1 cellular context compared by ENCODE assay signal in the genomic region with DNA sequence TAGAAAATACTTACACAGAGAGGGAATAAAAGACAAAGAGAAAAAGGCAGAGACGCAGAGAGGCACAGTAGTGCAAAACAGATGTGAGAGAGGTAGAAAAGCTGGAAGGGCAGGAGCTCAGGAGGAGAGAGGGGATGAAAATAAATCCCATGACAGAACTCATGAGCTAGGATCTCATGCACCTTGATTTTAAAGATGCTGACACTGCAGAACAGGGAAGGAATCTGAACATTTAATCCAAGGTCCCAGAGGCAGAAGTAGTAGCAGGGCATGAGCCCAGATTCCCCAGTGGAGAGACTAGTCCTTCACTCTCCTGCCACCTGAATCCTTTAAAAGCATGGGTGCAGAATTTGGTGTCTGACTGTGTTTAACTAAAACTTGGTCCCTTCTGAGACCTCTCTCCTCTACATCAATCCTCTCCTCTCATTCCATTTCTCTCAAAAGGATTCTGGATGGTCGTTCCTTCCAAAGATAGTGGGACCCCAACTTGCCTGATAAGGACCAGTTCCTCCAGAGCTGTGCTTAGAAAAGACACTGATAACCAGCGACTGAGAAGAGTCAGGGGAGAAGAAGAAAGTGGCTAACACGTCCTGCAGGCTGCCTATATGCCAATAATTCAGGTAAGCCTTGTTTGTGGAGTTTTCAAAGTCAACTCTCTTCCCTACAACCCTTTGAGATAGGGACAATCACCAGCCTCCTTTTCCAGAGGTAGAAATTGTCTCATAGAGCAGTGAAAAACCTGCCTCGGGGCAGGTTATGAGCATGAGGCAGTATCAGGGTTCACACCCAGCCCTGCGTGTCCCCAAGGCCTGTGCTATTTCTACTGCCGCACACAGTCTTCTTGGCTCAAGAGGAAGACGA.
TF ChIP-seq lines count a peak whose summit lies in the region.

No MANE protein-coding gene starts in this region.

TF ChIP-seq in K562, 482 proteins besides CTCF, POLR2A, EP300 and RAD21 (continued from another document and continues in another):
- TF ChIP-seq ZBTB7A (IDR thresholded peaks at IDR 0.05; ENCODE audit: borderline replicate concordance, control insufficient read depth, low read depth, low read length) (no peak), ZNF445 (CRISPR knock-in tag; IDR thresholded peaks at IDR 0.05; ENCODE audit: low read depth) (no peak), NR2F6 (CRISPR knock-in tag; IDR thresholded peaks at IDR 0.05) (no peak), POLR2H (tag; IDR thresholded peaks at IDR 0.05; ENCODE audit: low read depth) (no peak), ZNF79 (CRISPR knock-in tag; IDR thresholded peaks at IDR 0.05; ENCODE audit: low read depth) (no peak), NR2C1 (IDR thresholded peaks at IDR 0.05) (no peak), NR2C1 (tag; IDR thresholded peaks at IDR 0.05) (no peak), SMARCC2 (IDR thresholded peaks at IDR 0.05; ENCODE audit: low read depth) (no peak), ZNF347 (CRISPR knock-in tag; IDR thresholded peaks at IDR 0.05; ENCODE audit: low read depth) (no peak), TOE1 (IDR thresholded peaks at IDR 0.05; ENCODE audit: borderline replicate concordance) (no peak), TOE1 (CRISPR knock-in tag; IDR thresholded peaks at IDR 0.05; ENCODE audit: borderline replicate concordance, low read depth) (no peak), HCFC1 (IDR thresholded peaks at IDR 0.05; ENCODE audit: low read depth, low read length) (no peak), TEAD2 (tag; IDR thresholded peaks at IDR 0.05) (no peak), MCM7 (IDR thresholded peaks at IDR 0.05) (no peak), DIDO1 (tag; IDR thresholded peaks at IDR 0.05; ENCODE audit: low read depth) (no peak), SNIP1 (IDR thresholded peaks at IDR 0.05; ENCODE audit: low read depth) (no peak), TSC22D4 (tag; IDR thresholded peaks at IDR 0.05) (no peak), TAF7 (tag; IDR thresholded peaks at IDR 0.05) (no peak), ZNF77 (CRISPR knock-in tag; IDR thresholded peaks at IDR 0.05) (no peak), DNMT1 (IDR thresholded peaks at IDR 0.05) (no peak), L3MBTL2 (IDR thresholded peaks at IDR 0.05) (peak; percentile 84), SREBF1 (IDR thresholded peaks at IDR 0.05; ENCODE audit: borderline replicate concordance, low read depth, low read length) (no peak), TCFL5 (CRISPR knock-in tag; conservative IDR thresholded peaks at IDR 0.05) (no peak), ZBTB17 (CRISPR knock-in tag; IDR thresholded peaks at IDR 0.05) (no peak), GTF2E2 (tag; IDR thresholded peaks at IDR 0.05) (no peak), RBM22 (IDR thresholded peaks at IDR 0.05; ENCODE audit: low read depth, low read length, poor library complexity, severe bottlenecking) (no peak), HDGF (IDR thresholded peaks at IDR 0.05) (no peak), HNRNPK (IDR thresholded peaks at IDR 0.05; ENCODE audit: low read depth, low read length, poor library complexity, severe bottlenecking) (no peak), ZBTB8A (IDR thresholded peaks at IDR 0.05; ENCODE audit: partially characterized antibody) (no peak), ATF1 (CRISPR knock-in tag; IDR thresholded peaks at IDR 0.05) (no peak), ATF1 (tag; IDR thresholded peaks at IDR 0.05) (no peak), BDP1 (IDR thresholded peaks at IDR 0.05; ENCODE audit: insufficient read depth, insufficient read length) (no peak), FOXM1 (IDR thresholded peaks at IDR 0.05; ENCODE audit: low read depth) (no peak), FOXM1 (CRISPR knock-in tag; IDR thresholded peaks at IDR 0.05; ENCODE audit: low read depth) (no peak), ZNF134 (CRISPR knock-in tag; conservative IDR thresholded peaks at IDR 0.05) (peak; percentile 21; the same call in 1 of the 2 replicates), FIP1L1 (IDR thresholded peaks at IDR 0.05; ENCODE audit: low read depth, low read length, poor library complexity, severe bottlenecking) (no peak), TRIM24 (IDR thresholded peaks at IDR 0.05) (no peak), FOXK2 (conservative IDR thresholded peaks at IDR 0.05 in 1 of 2, IDR thresholded peaks at IDR 0.05 in 1 of 2; ENCODE audit: low read depth in 2 of 2) (no peak), ELF2 (CRISPR knock-in tag; IDR thresholded peaks at IDR 0.05) (no peak), POLR2B (IDR thresholded peaks at IDR 0.05; ENCODE audit: low read depth, partially characterized antibody) (no peak), ESRRA (IDR thresholded peaks at IDR 0.05; ENCODE audit: borderline replicate concordance, low read depth) (no peak)
- TF ChIP-seq, protein P1, sequence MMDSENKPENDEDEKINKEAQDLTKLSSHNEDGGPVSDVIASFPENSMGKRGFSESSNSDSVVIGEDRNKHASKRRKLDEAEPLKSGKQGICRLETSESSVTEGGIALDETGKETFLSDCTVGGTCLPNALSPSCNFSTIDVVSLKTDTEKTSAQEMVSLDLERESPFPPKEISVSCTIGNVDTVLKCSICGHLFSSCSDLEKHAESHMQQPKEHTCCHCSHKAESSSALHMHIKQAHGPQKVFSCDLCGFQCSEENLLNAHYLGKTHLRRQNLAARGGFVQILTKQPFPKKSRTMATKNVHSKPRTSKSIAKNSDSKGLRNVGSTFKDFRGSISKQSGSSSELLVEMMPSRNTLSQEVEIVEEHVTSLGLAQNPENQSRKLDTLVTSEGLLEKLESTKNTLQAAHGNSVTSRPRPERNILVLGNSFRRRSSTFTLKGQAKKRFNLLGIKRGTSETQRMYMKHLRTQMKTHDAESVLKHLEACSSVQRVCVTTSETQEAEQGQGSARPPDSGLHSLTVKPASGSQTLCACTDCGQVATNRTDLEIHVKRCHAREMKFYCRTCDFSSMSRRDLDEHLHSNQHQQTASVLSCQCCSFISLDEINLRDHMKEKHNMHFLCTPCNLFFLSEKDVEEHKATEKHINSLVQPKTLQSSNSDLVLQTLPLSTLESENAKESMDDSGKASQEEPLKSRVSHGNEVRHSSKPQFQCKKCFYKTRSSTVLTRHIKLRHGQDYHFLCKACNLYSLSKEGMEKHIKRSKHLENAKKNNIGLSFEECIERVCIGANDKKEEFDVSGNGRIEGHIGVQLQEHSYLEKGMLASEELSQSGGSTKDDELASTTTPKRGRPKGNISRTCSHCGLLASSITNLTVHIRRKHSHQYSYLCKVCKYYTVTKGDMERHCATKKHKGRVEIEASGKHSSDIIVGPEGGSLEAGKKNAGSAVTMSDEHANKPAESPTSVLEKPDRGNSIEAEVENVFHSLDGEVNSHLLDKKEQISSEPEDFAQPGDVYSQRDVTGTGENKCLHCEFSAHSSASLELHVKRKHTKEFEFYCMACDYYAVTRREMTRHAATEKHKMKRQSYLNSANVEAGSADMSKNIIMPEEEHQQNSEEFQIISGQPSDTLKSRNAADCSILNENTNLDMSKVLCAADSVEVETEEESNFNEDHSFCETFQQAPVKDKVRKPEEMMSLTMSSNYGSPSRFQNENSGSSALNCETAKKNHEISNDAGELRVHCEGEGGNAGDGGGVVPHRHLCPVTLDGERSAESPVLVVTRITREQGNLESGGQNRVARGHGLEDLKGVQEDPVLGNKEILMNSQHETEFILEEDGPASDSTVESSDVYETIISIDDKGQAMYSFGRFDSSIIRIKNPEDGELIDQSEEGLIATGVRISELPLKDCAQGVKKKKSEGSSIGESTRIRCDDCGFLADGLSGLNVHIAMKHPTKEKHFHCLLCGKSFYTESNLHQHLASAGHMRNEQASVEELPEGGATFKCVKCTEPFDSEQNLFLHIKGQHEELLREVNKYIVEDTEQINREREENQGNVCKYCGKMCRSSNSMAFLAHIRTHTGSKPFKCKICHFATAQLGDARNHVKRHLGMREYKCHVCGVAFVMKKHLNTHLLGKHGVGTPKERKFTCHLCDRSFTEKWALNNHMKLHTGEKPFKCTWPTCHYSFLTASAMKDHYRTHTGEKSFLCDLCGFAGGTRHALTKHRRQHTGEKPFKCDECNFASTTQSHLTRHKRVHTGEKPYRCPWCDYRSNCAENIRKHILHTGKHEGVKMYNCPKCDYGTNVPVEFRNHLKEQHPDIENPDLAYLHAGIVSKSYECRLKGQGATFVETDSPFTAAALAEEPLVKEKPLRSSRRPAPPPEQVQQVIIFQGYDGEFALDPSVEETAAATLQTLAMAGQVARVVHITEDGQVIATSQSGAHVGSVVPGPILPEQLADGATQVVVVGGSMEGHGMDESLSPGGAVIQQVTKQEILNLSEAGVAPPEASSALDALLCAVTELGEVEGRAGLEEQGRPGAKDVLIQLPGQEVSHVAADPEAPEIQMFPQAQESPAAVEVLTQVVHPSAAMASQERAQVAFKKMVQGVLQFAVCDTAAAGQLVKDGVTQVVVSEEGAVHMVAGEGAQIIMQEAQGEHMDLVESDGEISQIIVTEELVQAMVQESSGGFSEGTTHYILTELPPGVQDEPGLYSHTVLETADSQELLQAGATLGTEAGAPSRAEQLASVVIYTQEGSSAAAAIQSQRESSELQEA (IDR thresholded peaks at IDR 0.05; ENCODE audit: low read depth): no peak
- TF ChIP-seq, protein P2, sequence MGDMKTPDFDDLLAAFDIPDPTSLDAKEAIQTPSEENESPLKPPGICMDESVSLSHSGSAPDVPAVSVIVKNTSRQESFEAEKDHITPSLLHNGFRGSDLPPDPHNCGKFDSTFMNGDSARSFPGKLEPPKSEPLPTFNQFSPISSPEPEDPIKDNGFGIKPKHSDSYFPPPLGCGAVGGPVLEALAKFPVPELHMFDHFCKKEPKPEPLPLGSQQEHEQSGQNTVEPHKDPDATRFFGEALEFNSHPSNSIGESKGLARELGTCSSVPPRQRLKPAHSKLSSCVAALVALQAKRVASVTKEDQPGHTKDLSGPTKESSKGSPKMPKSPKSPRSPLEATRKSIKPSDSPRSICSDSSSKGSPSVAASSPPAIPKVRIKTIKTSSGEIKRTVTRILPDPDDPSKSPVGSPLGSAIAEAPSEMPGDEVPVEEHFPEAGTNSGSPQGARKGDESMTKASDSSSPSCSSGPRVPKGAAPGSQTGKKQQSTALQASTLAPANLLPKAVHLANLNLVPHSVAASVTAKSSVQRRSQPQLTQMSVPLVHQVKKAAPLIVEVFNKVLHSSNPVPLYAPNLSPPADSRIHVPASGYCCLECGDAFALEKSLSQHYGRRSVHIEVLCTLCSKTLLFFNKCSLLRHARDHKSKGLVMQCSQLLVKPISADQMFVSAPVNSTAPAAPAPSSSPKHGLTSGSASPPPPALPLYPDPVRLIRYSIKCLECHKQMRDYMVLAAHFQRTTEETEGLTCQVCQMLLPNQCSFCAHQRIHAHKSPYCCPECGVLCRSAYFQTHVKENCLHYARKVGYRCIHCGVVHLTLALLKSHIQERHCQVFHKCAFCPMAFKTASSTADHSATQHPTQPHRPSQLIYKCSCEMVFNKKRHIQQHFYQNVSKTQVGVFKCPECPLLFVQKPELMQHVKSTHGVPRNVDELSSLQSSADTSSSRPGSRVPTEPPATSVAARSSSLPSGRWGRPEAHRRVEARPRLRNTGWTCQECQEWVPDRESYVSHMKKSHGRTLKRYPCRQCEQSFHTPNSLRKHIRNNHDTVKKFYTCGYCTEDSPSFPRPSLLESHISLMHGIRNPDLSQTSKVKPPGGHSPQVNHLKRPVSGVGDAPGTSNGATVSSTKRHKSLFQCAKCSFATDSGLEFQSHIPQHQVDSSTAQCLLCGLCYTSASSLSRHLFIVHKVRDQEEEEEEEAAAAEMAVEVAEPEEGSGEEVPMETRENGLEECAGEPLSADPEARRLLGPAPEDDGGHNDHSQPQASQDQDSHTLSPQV (IDR thresholded peaks at IDR 0.05): peak; percentile 75
- TF ChIP-seq, protein P3, sequence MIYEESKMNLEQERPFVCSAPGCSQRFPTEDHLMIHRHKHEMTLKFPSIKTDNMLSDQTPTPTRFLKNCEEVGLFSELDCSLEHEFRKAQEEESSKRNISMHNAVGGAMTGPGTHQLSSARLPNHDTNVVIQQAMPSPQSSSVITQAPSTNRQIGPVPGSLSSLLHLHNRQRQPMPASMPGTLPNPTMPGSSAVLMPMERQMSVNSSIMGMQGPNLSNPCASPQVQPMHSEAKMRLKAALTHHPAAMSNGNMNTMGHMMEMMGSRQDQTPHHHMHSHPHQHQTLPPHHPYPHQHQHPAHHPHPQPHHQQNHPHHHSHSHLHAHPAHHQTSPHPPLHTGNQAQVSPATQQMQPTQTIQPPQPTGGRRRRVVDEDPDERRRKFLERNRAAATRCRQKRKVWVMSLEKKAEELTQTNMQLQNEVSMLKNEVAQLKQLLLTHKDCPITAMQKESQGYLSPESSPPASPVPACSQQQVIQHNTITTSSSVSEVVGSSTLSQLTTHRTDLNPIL (CRISPR knock-in tag; IDR thresholded peaks at IDR 0.05): no peak
- TF ChIP-seq, protein P4, sequence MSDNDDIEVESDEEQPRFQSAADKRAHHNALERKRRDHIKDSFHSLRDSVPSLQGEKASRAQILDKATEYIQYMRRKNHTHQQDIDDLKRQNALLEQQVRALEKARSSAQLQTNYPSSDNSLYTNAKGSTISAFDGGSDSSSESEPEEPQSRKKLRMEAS (CRISPR knock-in tag; IDR thresholded peaks at IDR 0.05): no peak
